Comparison of ENCODE assay signal across 1 cellular context in genomic region chr5:147880461-147880860, GRCh38.
TF ChIP-seq lines count a peak whose summit lies in the region.

No MANE protein-coding gene starts in this region.

TF ChIP-seq in WTC11, 78 proteins besides CTCF, POLR2A, EP300 and RAD21 (continued from another document):
- no peak for TF ChIP-seq ZSCAN18 (CRISPR knock-in tag; IDR thresholded peaks at IDR 0.05)
- TF ChIP-seq SMAD4 (CRISPR knock-in tag; IDR thresholded peaks at IDR 0.05), result no peak
- no peak for TF ChIP-seq HMGXB4 (CRISPR knock-in tag; IDR thresholded peaks at IDR 0.05)
- no peak for TF ChIP-seq TCF7 (CRISPR knock-in tag; IDR thresholded peaks at IDR 0.05; ENCODE audit: low read depth)
- no peak for TF ChIP-seq ZNF121 (CRISPR knock-in tag; IDR thresholded peaks at IDR 0.05)
- no peak for TF ChIP-seq MYBL2 (CRISPR knock-in tag; IDR thresholded peaks at IDR 0.05)
- TF ChIP-seq FOXJ3 (CRISPR knock-in tag; IDR thresholded peaks at IDR 0.05; ENCODE audit: borderline replicate concordance), result no peak
- TF ChIP-seq CBFB (CRISPR knock-in tag; IDR thresholded peaks at IDR 0.05; ENCODE audit: low read depth), result no peak
- TF ChIP-seq USF2 (CRISPR knock-in tag; IDR thresholded peaks at IDR 0.05), result no peak
- TF ChIP-seq PREB (CRISPR knock-in tag; IDR thresholded peaks at IDR 0.05; ENCODE audit: borderline replicate concordance), result no peak
